8 cellular contexts compared by ENCODE assay signal in the genomic region with DNA sequence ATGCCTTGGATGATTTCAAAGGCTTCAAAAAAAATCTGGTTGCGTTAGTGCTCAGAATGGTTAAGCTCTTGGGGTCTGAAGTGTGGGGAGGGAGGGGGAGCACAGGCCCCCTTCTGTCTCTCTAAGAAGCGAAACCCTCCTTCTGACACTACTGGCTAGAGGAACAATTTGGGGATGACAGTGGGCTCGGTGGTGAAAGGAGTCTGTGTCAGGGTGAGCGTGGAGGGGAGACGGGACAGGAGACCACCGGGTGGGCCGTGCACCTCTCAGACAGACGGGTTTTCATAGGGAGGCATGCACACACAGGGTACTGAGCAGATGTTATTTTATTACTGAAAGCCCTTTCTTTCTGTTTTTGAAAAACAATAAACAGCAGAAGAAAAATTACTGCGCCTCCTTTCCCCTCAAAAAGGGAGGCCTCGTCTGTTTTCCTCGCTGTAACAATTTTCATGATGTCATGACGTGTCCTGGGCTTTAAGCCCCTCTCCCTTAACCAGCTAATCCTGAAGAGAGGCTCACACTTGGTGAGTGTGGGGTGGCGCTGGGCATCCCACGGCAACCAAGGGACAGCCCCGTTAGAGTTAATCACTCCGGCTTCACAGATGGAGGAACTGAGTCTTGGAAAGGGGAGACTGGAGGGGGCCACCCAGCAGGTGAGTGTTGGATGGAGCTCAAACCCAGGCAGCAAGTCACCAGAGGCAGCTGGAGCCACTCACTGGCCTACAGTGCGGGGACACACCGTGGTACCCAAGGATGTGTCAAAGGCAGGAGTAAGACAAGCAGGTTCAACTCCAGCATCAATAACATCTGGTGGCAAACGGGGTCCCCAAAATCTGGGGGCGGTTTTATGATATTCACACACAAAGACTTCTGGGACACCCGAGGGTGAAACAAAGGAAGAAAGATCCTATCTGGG. TPM values are rescaled to one million over a fixed set of nuclear protein-coding genes. Genes with fewer than 3 reads are reported as not detected.
DNase-seq lines count a peak whose midpoint lies in the region; ATAC-seq and TF ChIP-seq lines count a peak whose summit lies in the region.

No MANE protein-coding gene starts in this region.

- peaks cover 41% of the 10 kb centered on the region for H3K4me1 ChIP-seq in MM.1S (ENCODE audit: low read length)
- H3K4me1 ChIP-seq in testis, result peaks cover 21% of the 10 kb centered on the region

- H3K79me2 ChIP-seq in MM.1S (ENCODE audit: low read length), result peaks cover 48% of the 10 kb centered on the region

- intact Hi-C loops in testis (cut with DNase I; ENCODE audit: low total_unique reads), result no loop called here

- H3K36me3 ChIP-seq in MM.1S (replicated peaks; ENCODE audit: insufficient read depth, low read length) (peaks cover 19% of the 10 kb centered on the region), testis (ENCODE audit: low read depth, missing control alignments) (no peaks in the 10 kb centered on the region)

- H3K27me3 ChIP-seq in MM.1S (replicated peaks; ENCODE audit: insufficient read depth, low read length) (no peaks in the 10 kb centered on the region), testis (no peaks in the 10 kb centered on the region)

- DNase-seq in AG09309 (ENCODE audit: low read depth) (no peak), MM.1S (peak; percentile 18), fibroblast of mammary gland (ENCODE audit: low read depth) (no peak), testis (no peak), HuH-7.5 (ENCODE audit: low spot score) (no peak), NCI-H345 treated with DMSO at 0.1 percent for 48 hours (lab: John Stamatoyannopoulos, UW; ENCODE audit: unreplicated experiment) (no peak), inferior parietal cortex (ENCODE audit: extremely low spot score) (no peak)

- no peak for TF ChIP-seq POLR2A in testis (IDR thresholded peaks at IDR 0.05)

- peak; percentile 7 for ATAC-seq in GM19438 (IDR thresholded peaks at IDR 0.05; ENCODE audit: low read depth, unreplicated experiment)

- H3K9me3 ChIP-seq in MM.1S (replicated peaks; ENCODE audit: insufficient read depth, low read length), result no peaks in the 10 kb centered on the region
- no peaks in the 10 kb centered on the region for H3K9me3 ChIP-seq in testis

- H3K9ac ChIP-seq in MM.1S (ENCODE audit: low read length), result peak overlapping the region; percentile 92

- peaks cover 39% of the 10 kb centered on the region for H3F3A ChIP-seq in MM.1S (ENCODE audit: insufficient read depth, low read length)

- peak overlapping the region; percentile 16 for H3K4me3 ChIP-seq in AG09309 (ENCODE audit: control insufficient read depth, low read depth, low read length)
- H3K4me3 ChIP-seq in MM.1S (ENCODE audit: low read length), result peak overlapping the region; percentile 70
- H3K4me3 ChIP-seq in fibroblast of mammary gland (ENCODE audit: control insufficient read depth, low read depth, low read length), result peak overlapping the region; percentile 34
- H3K4me3 ChIP-seq in testis, result no peak overlapping the region

- TF ChIP-seq CTCF in AG09309 (IDR thresholded peaks at IDR 0.05; ENCODE audit: control insufficient read depth, insufficient read depth, low read depth, low read length, missing control alignments) (no peak), MM.1S (IDR thresholded peaks at IDR 0.05; ENCODE audit: low read length) (no peak), fibroblast of mammary gland (conservative IDR thresholded peaks at IDR 0.05; ENCODE audit: control insufficient read depth, insufficient read depth, low read depth, low read length) (no peak), testis (IDR thresholded peaks at IDR 0.05) (no peak)

- H3K9me2 ChIP-seq in MM.1S (replicated peaks; ENCODE audit: insufficient read depth, low read length), result no peaks in the 10 kb centered on the region

- H2AFZ ChIP-seq in MM.1S (ENCODE audit: low read length), result peak overlapping the region; percentile 41

- 59 to 61% methylated on average over 19 to 21 of the region's 21 CpGs for WGBS in testis, 2 donors

- H3K4me2 ChIP-seq in MM.1S (ENCODE audit: low read depth, low read length), result peak overlapping the region; percentile 99

- H3K27ac ChIP-seq in MM.1S (ENCODE audit: low read length) (peak overlapping the region; percentile 100), testis (peak overlapping the region; percentile 31 to 75)

- no peaks in the 10 kb centered on the region for H4K20me1 ChIP-seq in MM.1S (ENCODE audit: insufficient read depth, low read length)

RNA-seq across cellular contexts. Expression of gene PTCH1, which starts 53.4 kb away (rescaled TPM):
- total RNA-seq in testis, result 100 to 1,000 TPM in 1 of 2 donors, 10 to 100 TPM in 1; 93.5 to 127 TPM
- polyA plus RNA-seq in testis (ENCODE audit: insufficient read depth, low read depth, low replicate concordance), result 51.1 TPM

Comparison
In these comparisons a context has a peak if more than half of its experiments do, and no peak if none do; other contexts are left out.
1. H3K4me3 ChIP-seq: peak in AG09309 (single experiment), MM.1S (single experiment) and fibroblast of mammary gland (single experiment); none in testis (0 of 2).